ENCODE assay signal across 9 cellular contexts in genomic region chr4:53706422-53707032, GRCh38.
DNase-seq lines count a peak whose midpoint lies in the region; ATAC-seq, FAIRE-seq and TF ChIP-seq lines count a peak whose summit lies in the region.
"Had no signal": no experiment of that assay in that cellular context is flagged by ENCODE, and none has a peak within 500 bp of the region (broad histone marks: within the 10 kb centered on the region; RNA-seq: fewer than 3 reads in every experiment).

No MANE protein-coding gene starts in this region.

- intact Hi-C loops in kidney (cut with DNase I), result no loop called here

- H3K9ac ChIP-seq in BLaER1, result no peak overlapping the region
- H3K9ac ChIP-seq in MM.1S (ENCODE audit: low read length), result no peak overlapping the region
- H3K9ac ChIP-seq in kidney (ENCODE audit: low read length in 2 of 2), result no peak overlapping the region

- H3K9me2 ChIP-seq in MM.1S (replicated peaks; ENCODE audit: insufficient read depth, low read length), result no peaks in the 10 kb centered on the region

- H3K4me3 Mint-ChIP-seq in immature natural killer cell, result no peak overlapping the region

- H3K4me3 ChIP-seq in BLaER1 (no peak overlapping the region), MM.1S (ENCODE audit: low read length) (no peak overlapping the region), kidney (ENCODE audit: low read length in 2 of 2) (no peak overlapping the region), upper lobe of left lung (no peak overlapping the region)

- TF ChIP-seq POLR2A in upper lobe of left lung (IDR thresholded peaks at IDR 0.05), result no peak

- H3K36me3 ChIP-seq in BLaER1 (no peaks in the 10 kb centered on the region), MM.1S (replicated peaks; ENCODE audit: insufficient read depth, low read length) (no peaks in the 10 kb centered on the region), kidney (ENCODE audit: control insufficient read depth in 1 of 2, insufficient read depth in 2 of 2, low read length in 2 of 2) (no peaks in the 10 kb centered on the region), upper lobe of left lung (no peaks in the 10 kb centered on the region)

- H3K79me2 ChIP-seq in MM.1S (ENCODE audit: low read length), result no peaks in the 10 kb centered on the region

- ATAC-seq in upper lobe of left lung (ENCODE audit: low FRiP score in 2 of 2) (no peak), GM21381 (IDR thresholded peaks at IDR 0.05; ENCODE audit: unreplicated experiment) (no peak)

- H3K9me3 ChIP-seq in BLaER1 (no peaks in the 10 kb centered on the region), MM.1S (replicated peaks; ENCODE audit: insufficient read depth, low read length) (no peaks in the 10 kb centered on the region), kidney (ENCODE audit: control insufficient read depth in 1 of 2, low read length in 2 of 2) (no peaks in the 10 kb centered on the region), upper lobe of left lung (no peaks in the 10 kb centered on the region)

- peak overlapping the region; percentile 65; the same call in 1 of the 2 replicates for H3K27ac ChIP-seq in BLaER1
- no peak overlapping the region for H3K27ac ChIP-seq in MM.1S (ENCODE audit: low read length)
- no peak overlapping the region for H3K27ac ChIP-seq in kidney (ENCODE audit: low read depth in 2 of 2, low read length in 2 of 2)
- peak overlapping the region in 2 of 4 donors; percentile 7 to 38 for H3K27ac ChIP-seq in upper lobe of left lung

- no peak overlapping the region for H2AFZ ChIP-seq in MM.1S (ENCODE audit: low read length)

- FAIRE-seq in GM19239 (lab: Jason Lieb, UNC) (peak; percentile 98), kidney (lab: Jason Lieb, UNC) (no peak)

- 62 to 64% methylated on average over 7 to 8 of the region's 8 CpGs for WGBS in upper lobe of left lung, 2 donors

- peaks cover 0 to 2% (median 0%) of the 10 kb centered on the region in 3 donors for H3K27me3 Mint-ChIP-seq in immature natural killer cell (ENCODE audit: low read depth in 3 of 3)

- no peak for TF ChIP-seq EP300 in upper lobe of left lung (IDR thresholded peaks at IDR 0.05)

- H3K4me1 Mint-ChIP-seq in immature natural killer cell, result peaks cover 16 to 24% of the 10 kb centered on the region in 2 donors

- H3K27me3 ChIP-seq in BLaER1, result no peaks in the 10 kb centered on the region
- H3K27me3 ChIP-seq in MM.1S (replicated peaks; ENCODE audit: insufficient read depth, low read length), result no peaks in the 10 kb centered on the region
- H3K27me3 ChIP-seq in upper lobe of left lung, result no peaks in the 10 kb centered on the region

- no peaks in the 10 kb centered on the region for H3K9me3 Mint-ChIP-seq in immature natural killer cell
- H3K9me3 Mint-ChIP-seq: IgD-negative memory B cell had no signal

- no peak for DNase-seq in GM19239 (ENCODE audit: insufficient read length, low spot score)
- DNase-seq in MM.1S, result peak; percentile 66
- peak; percentile 30 for DNase-seq in amniotic stem cell (lab: John Stamatoyannopoulos, UW)
- DNase-seq in kidney, result no peak
- DNase-seq in upper lobe of left lung, result no peak
- no peak for DNase-seq in immature natural killer cell

- TF ChIP-seq CTCF in MM.1S (IDR thresholded peaks at IDR 0.05; ENCODE audit: low read length) (peak; percentile 68), kidney (IDR thresholded peaks at IDR 0.05; ENCODE audit: borderline replicate concordance, extremely low read depth, insufficient read depth) (peak; percentile 50), upper lobe of left lung (IDR thresholded peaks at IDR 0.05) (peak in 5 of 6 experiments; percentile 35 to 56 (median 46))

- H3K36me3 Mint-ChIP-seq in immature natural killer cell, result no peaks in the 10 kb centered on the region
- H3K36me3 Mint-ChIP-seq: IgD-negative memory B cell had no signal

- peaks cover 53% of the 10 kb centered on the region for H3K4me1 ChIP-seq in BLaER1
- H3K4me1 ChIP-seq in MM.1S (ENCODE audit: low read length), result peaks cover 34% of the 10 kb centered on the region
- peaks cover 18 to 24% of the 10 kb centered on the region in 2 donors for H3K4me1 ChIP-seq in kidney (ENCODE audit: control insufficient read depth in 1 of 2, insufficient read depth in 1 of 2, low read depth in 1 of 2, low read length in 2 of 2)
- peaks cover 28 to 45% (median 31%) of the 10 kb centered on the region in 4 donors for H3K4me1 ChIP-seq in upper lobe of left lung

- peak overlapping the region in 1 of 6 donors; percentile 57 for H3K27ac Mint-ChIP-seq in immature natural killer cell

- H3K4me2 ChIP-seq in BLaER1 (peak overlapping the region; percentile 46), MM.1S (ENCODE audit: low read depth, low read length) (no peak overlapping the region)

- H4K20me1 ChIP-seq in BLaER1 (no peaks in the 10 kb centered on the region), MM.1S (ENCODE audit: insufficient read depth, low read length) (no peaks in the 10 kb centered on the region)

- peaks cover 26% of the 10 kb centered on the region for H3F3A ChIP-seq in MM.1S (ENCODE audit: insufficient read depth, low read length)

Comparison
In these comparisons a context has a peak if more than half of its experiments do, and no peak if none do; other contexts are left out.
1. DNase-seq: peak in MM.1S (single experiment) and amniotic stem cell (single experiment); none in GM19239 (single experiment), kidney (single experiment), upper lobe of left lung (0 of 2) and immature natural killer cell (0 of 3).
2. Peak in every context shown above with its lines, with median percentiles within 50 percentile points of each other: CTCF ChIP-seq.